In the genomic region with DNA sequence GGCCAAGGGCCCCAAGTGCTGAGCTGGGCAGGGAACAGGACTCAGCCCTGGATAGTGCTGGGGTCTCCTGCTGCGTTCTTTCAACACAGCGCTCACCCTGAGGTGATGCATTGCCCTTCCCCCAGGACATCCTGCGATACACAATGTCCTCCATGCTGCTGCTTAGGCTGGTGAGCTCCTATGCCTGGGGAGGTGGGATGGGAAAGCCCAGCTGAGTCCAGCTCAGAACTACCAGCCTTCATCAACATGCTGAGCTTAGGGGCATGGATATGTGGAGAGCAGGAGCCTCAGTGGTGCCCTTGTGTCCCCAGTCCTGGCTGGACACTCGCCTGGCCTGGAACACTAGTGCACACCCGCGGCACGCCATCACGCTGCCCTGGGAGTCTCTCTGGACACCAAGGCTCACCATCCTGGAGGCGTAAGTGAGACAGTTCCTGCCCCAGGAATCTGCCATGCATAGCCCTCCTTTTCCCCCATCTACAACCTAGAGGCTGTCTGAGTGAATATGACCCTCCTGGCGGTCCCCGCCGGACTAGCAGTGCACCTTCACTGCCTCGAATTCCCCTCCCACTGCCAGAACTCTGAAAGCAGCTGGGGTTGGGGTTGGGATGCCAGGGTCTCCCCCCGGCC, we compare ENCODE assay signal across 11 cellular contexts. TPM values are rescaled to one million over a fixed set of nuclear protein-coding genes. Genes with fewer than 3 reads are reported as not detected.
DNase-seq lines count a peak whose midpoint lies in the region; ATAC-seq and TF ChIP-seq lines count a peak whose summit lies in the region.
"Had no signal": no experiment of that assay in that cellular context is flagged by ENCODE, and none has a peak within 500 bp of the region (broad histone marks: within the 10 kb centered on the region; RNA-seq: fewer than 3 reads in every experiment).

No MANE protein-coding gene starts in this region.

- BruUV-seq in HCT116 (replicated peaks; lab: Mats Ljungman, UMichigan): no TSS peak

- H3K27me3 ChIP-seq in HCT116 (ENCODE audit: insufficient read depth, low read length) (peaks cover 8% of the 10 kb centered on the region; the same call in 1 of the 2 replicates), ovary (peaks cover 9% of the 10 kb centered on the region)
- peaks cover 8 to 10% of the 10 kb centered on the region in 2 donors for H3K27me3 ChIP-seq in naive thymus-derived CD4-positive, alpha-beta T cell (ENCODE audit: control insufficient read depth in 2 of 2, insufficient read depth in 2 of 2, low read length in 2 of 2)

- intact Hi-C loops in HCT116 (cut with micrococcal nuclease) (no loop called here), ovary (cut with DNase I) (no loop called here)
- intact Hi-C loops in naive thymus-derived CD4-positive, alpha-beta T cell (cut with micrococcal nuclease): loop anchor here in 1 of 2 donors (10.0 kb wide), 1 partner anchor 1875 kb away; the partner anchor contains the start of gene TNRC6C

- in situ Hi-C loops in astrocyte of the spinal cord (cut with HindIII; ENCODE audit: low sequenced_read_pairs): no loop called here

- no peak for TF ChIP-seq CTCF in HCT116 (IDR thresholded peaks at IDR 0.05 in 2 of 3, conservative IDR thresholded peaks at IDR 0.05 in 1 of 3; ENCODE audit: borderline replicate concordance in 1 of 3, insufficient read depth in 1 of 3, low read depth in 2 of 3, low read length in 2 of 3)
- TF ChIP-seq CTCF in astrocyte of the spinal cord (IDR thresholded peaks at IDR 0.05; ENCODE audit: low read depth, low read length): peak; percentile 8
- TF ChIP-seq CTCF in ovary (IDR thresholded peaks at IDR 0.05): no peak
- TF ChIP-seq CTCF in GM10266 (IDR thresholded peaks at IDR 0.05; ENCODE audit: control insufficient read depth, insufficient read depth, low read depth, missing control alignments): no peak

- peaks cover 28 to 56% (median 43%) of the 10 kb centered on the region in 7 donors for H3K4me1 Mint-ChIP-seq in naive thymus-derived CD4-positive, alpha-beta T cell

- peak overlapping the region in 7 of 9 donors; percentile 15 to 90 (median 48) for H3K27ac Mint-ChIP-seq in naive thymus-derived CD4-positive, alpha-beta T cell
- H3K27ac Mint-ChIP-seq: activated T-helper 17 cell treated with anti-CD3 and anti-CD28 coated beads, Interleukin-2, amount 50 U/mL, for 72 hours; immature natural killer cell had no signal

- RAD21 ChIA-PET in HCT116 (lab: Charles Lee; ENCODE audit: low non-redundant PET in 1 of 2, low total read pairs in 2 of 2, uncharacterized antibody in 2 of 2, unreplicated experiment in 2 of 2): no interaction called here

- TF ChIP-seq POLR2A in HCT116 (IDR thresholded peaks at IDR 0.05; ENCODE audit: borderline replicate concordance, extremely low read depth, insufficient read depth, insufficient read length) (no peak), ovary (IDR thresholded peaks at IDR 0.05) (no peak)

- WGBS in ovary, 3 donors: 16 to 28% (median 27%) methylated on average over 14 of the region's 14 CpGs

- TF ChIP-seq RAD21 in HCT116 (IDR thresholded peaks at IDR 0.05; ENCODE audit: low read depth): no peak

- peak; percentile 18 for ATAC-seq in HCT116
- no peak for ATAC-seq in naive thymus-derived CD4-positive, alpha-beta T cell
- ATAC-seq in GM21737 (IDR thresholded peaks at IDR 0.05; ENCODE audit: unreplicated experiment): no peak
- ATAC-seq: activated T-helper 17 cell treated with anti-CD3 and anti-CD28 coated beads, Interleukin-2, amount 50 U/mL, for 72 hours had no signal

- no peaks in the 10 kb centered on the region for H3K9me3 ChIP-seq in HCT116 (ENCODE audit: control insufficient read depth in 1 of 2, insufficient read depth in 1 of 2, low read depth in 1 of 2, low read length in 2 of 2)
- H3K9me3 ChIP-seq in naive thymus-derived CD4-positive, alpha-beta T cell (ENCODE audit: control insufficient read depth in 2 of 3, low read length in 3 of 3): no peaks in the 10 kb centered on the region
- H3K9me3 ChIP-seq in ovary: no peaks in the 10 kb centered on the region

- DNase-seq in NCI-H345 (lab: John Stamatoyannopoulos, UW): peak; percentile 45
- no peak for DNase-seq in NCI-H345 treated with DMSO at 0.1 percent for 48 hours (lab: John Stamatoyannopoulos, UW; ENCODE audit: unreplicated experiment)
- no peak for DNase-seq in HCT116 (ENCODE audit: low read depth, low spot score)
- no peak for DNase-seq in astrocyte of the spinal cord (ENCODE audit: low read depth, low spot score)
- peak in 1 of 9 donors; percentile 24 for DNase-seq in naive thymus-derived CD4-positive, alpha-beta T cell
- no peak for DNase-seq in ovary
- DNase-seq in GM10266 (ENCODE audit: extremely low spot score): no peak
- DNase-seq: immature natural killer cell had no signal

- H3K4me3 ChIP-seq in HCT116 (replicated peaks in 1 of 2; ENCODE audit: low read depth in 1 of 2, low read length in 2 of 2) (no peak overlapping the region), astrocyte of the spinal cord (ENCODE audit: low read depth, low read length) (no peak overlapping the region), ovary (no peak overlapping the region)
- no peak overlapping the region for H3K4me3 ChIP-seq in naive thymus-derived CD4-positive, alpha-beta T cell (ENCODE audit: low read length)

- H3K4me3 Mint-ChIP-seq in naive thymus-derived CD4-positive, alpha-beta T cell: peak overlapping the region in 7 of 10 donors; percentile 25 to 51 (median 39)
- H3K4me3 Mint-ChIP-seq: activated T-helper 17 cell treated with anti-CD3 and anti-CD28 coated beads, Interleukin-2, amount 50 U/mL, for 72 hours; immature natural killer cell had no signal

- H3K4me1 ChIP-seq in HCT116 (ENCODE audit: control insufficient read depth in 1 of 2, insufficient read depth in 2 of 2, low read length in 2 of 2) (no peaks in the 10 kb centered on the region), ovary (ENCODE audit: insufficient read depth) (peaks cover 21% of the 10 kb centered on the region)
- peaks cover 5 to 41% of the 10 kb centered on the region in 2 donors for H3K4me1 ChIP-seq in naive thymus-derived CD4-positive, alpha-beta T cell (ENCODE audit: control insufficient read depth in 2 of 2, insufficient read depth in 2 of 2, low read length in 2 of 2)

- H3K36me3 ChIP-seq in HCT116 (ENCODE audit: control insufficient read depth in 1 of 2, insufficient read depth in 2 of 2, low read length in 2 of 2) (peaks cover 14 to 17% of the 10 kb centered on the region in 2 experiments; a peak in 3 of 4 replicates), ovary (no peaks in the 10 kb centered on the region)
- peaks cover 0 to 23% (median 0%) of the 10 kb centered on the region in 3 experiments for H3K36me3 ChIP-seq in naive thymus-derived CD4-positive, alpha-beta T cell (ENCODE audit: control insufficient read depth in 2 of 3, insufficient read depth in 3 of 3, low read length in 3 of 3)

- H3K9me3 Mint-ChIP-seq in naive thymus-derived CD4-positive, alpha-beta T cell: no peaks in the 10 kb centered on the region
- H3K9me3 Mint-ChIP-seq: activated T-helper 17 cell treated with anti-CD3 and anti-CD28 coated beads, Interleukin-2, amount 50 U/mL, for 72 hours; immature natural killer cell had no signal

- peaks cover 16 to 51% (median 24%) of the 10 kb centered on the region in 5 donors for H3K27me3 Mint-ChIP-seq in naive thymus-derived CD4-positive, alpha-beta T cell

- POLR2A ChIA-PET in HCT116 (lab: Charles Lee): interaction anchor here (1.2 kb wide), 1 partner anchor 26 kb away, joined by 3 read pairs; no protein-coding TSS in a partner anchor
- POLR2A ChIA-PET in naive thymus-derived CD4-positive, alpha-beta T cell (lab: Charles Lee): interaction anchor here (0.6 to 1.4 kb wide), 8 partner anchors 8 to 121 kb away, joined by 3 to 6 read pairs (median 4); partner anchors contain the start of gene EXOC7

- H4K20me1 ChIP-seq in HCT116 (ENCODE audit: insufficient read depth): no peaks in the 10 kb centered on the region

- no peaks in the 10 kb centered on the region for H3K79me2 ChIP-seq in HCT116 (ENCODE audit: insufficient read depth, low read length)

- H3K36me3 Mint-ChIP-seq in naive thymus-derived CD4-positive, alpha-beta T cell: peaks cover 2 to 8% (median 6%) of the 10 kb centered on the region in 5 donors

- no peaks in the 10 kb centered on the region for H3K9me2 ChIP-seq in HCT116 (ENCODE audit: insufficient read depth)

- CTCF ChIA-PET in HCT116 (lab: Charles Lee): no interaction called here
- CTCF ChIA-PET in naive thymus-derived CD4-positive, alpha-beta T cell (lab: Charles Lee): interaction anchor here (1.9 kb wide), 1 partner anchor 66 kb away, joined by 8 read pairs; no protein-coding TSS in a partner anchor

- no peak overlapping the region for H2AFZ ChIP-seq in HCT116 (ENCODE audit: low read depth, low read length, poor library complexity, severe bottlenecking)

- no peak overlapping the region for H3K9ac ChIP-seq in HCT116 (ENCODE audit: low read length)
- H3K9ac ChIP-seq: KMS-11 had no signal

- TF ChIP-seq EP300 in ovary (IDR thresholded peaks at IDR 0.05): no peak

- H3K27ac ChIP-seq in HCT116 (ENCODE audit: low read depth, low read length) (no peak overlapping the region), ovary (no peak overlapping the region)
- peak overlapping the region; percentile 41 for H3K27ac ChIP-seq in naive thymus-derived CD4-positive, alpha-beta T cell (ENCODE audit: low read depth, low read length)
- H3K27ac ChIP-seq: KMS-11 had no signal

- H3K4me2 ChIP-seq in HCT116 (ENCODE audit: low read length): no peak overlapping the region
- H3K4me2 ChIP-seq: KMS-11 had no signal

RNA-seq across cellular contexts. Expression of gene ZACN, which starts 0.7 kb away (rescaled TPM):
- total RNA-seq in HCT116 (2021; ENCODE audit: unreplicated experiment) (not detected), ovary (under 1 TPM in 3 of 7 donors, not detected in 4; 0.10 to 0.52 (median 0.34) TPM)
- polyA plus RNA-seq in HCT116 (2012): 10.7 and 15.1 TPM in 2 replicates
- 1 to 10 TPM in 1 of 5 experiments, under 1 TPM in 3, not detected in 1; 0.24 to 1.1 (median 0.28) TPM for total RNA-seq in naive thymus-derived CD4-positive, alpha-beta T cell
- 1 to 10 TPM; 2.3 to 4.6 TPM for polyA plus RNA-seq in naive thymus-derived CD4-positive, alpha-beta T cell
- 1 to 10 TPM in 1 of 2 donors, not detected in 1; 1.1 TPM for polyA plus RNA-seq in ovary

RNA-seq across cellular contexts. Expression of gene GALR2, which starts 5.1 kb away (rescaled TPM):
- 0.27 TPM for total RNA-seq in HCT116 (2021; ENCODE audit: unreplicated experiment)
- polyA plus RNA-seq in HCT116 (2012): 0.13 and 0.15 TPM in 2 replicates
- 1 to 10 TPM in 2 of 5 experiments, not detected in 3; 1.0 to 1.2 TPM for total RNA-seq in naive thymus-derived CD4-positive, alpha-beta T cell
- polyA plus RNA-seq in naive thymus-derived CD4-positive, alpha-beta T cell: under 1 TPM in 1 of 2 donors, not detected in 1; 0.13 TPM
- under 1 TPM in 1 of 7 donors, not detected in 6; 0.34 TPM for total RNA-seq in ovary
- not detected for polyA plus RNA-seq in ovary

RNA-seq across cellular contexts. Expression of gene SRP68, which starts 7.4 kb away (rescaled TPM):
- total RNA-seq in HCT116 (2021; ENCODE audit: unreplicated experiment) (152 TPM), ovary (10 to 100 TPM; 33.0 to 83.2 (median 70.9) TPM)
- 117 and 132 TPM in 2 replicates for polyA plus RNA-seq in HCT116 (2012)
- total RNA-seq in naive thymus-derived CD4-positive, alpha-beta T cell: 100 to 1,000 TPM in 1 of 5 experiments, 10 to 100 TPM in 4; 70.8 to 105 (median 91.9) TPM
- 10 to 100 TPM; 69.6 to 94.0 TPM for polyA plus RNA-seq in naive thymus-derived CD4-positive, alpha-beta T cell
- 100 to 1,000 TPM in 1 of 2 donors, 10 to 100 TPM in 1; 47.3 to 101 TPM for polyA plus RNA-seq in ovary

RNA-seq across cellular contexts. Expression of gene EXOC7, which starts 23.9 kb away (rescaled TPM):
- total RNA-seq in HCT116 (2021; ENCODE audit: unreplicated experiment) (114 TPM), ovary (100 to 1,000 TPM in 5 of 7 donors, 10 to 100 TPM in 2; 46.9 to 121 (median 115) TPM)
- 57.8 and 59.4 TPM in 2 replicates for polyA plus RNA-seq in HCT116 (2012)
- total RNA-seq in naive thymus-derived CD4-positive, alpha-beta T cell: 100 to 1,000 TPM; 112 to 204 (median 160) TPM
- 10 to 100 TPM; 46.6 to 73.3 TPM for polyA plus RNA-seq in naive thymus-derived CD4-positive, alpha-beta T cell
- polyA plus RNA-seq in ovary: 10 to 100 TPM; 54.0 to 94.8 TPM

RNA-seq across cellular contexts. Expression of gene EVPL, which starts 52.6 kb away (rescaled TPM):
- total RNA-seq in HCT116 (2021; ENCODE audit: unreplicated experiment) (58.0 TPM), ovary (1 to 10 TPM in 5 of 7 donors, under 1 TPM in 2; 0.33 to 7.2 (median 1.0) TPM)
- polyA plus RNA-seq in HCT116 (2012): 38.3 and 41.0 TPM in 2 replicates
- 1 to 10 TPM in 2 of 5 experiments, under 1 TPM in 3; 0.07 to 2.7 (median 0.39) TPM for total RNA-seq in naive thymus-derived CD4-positive, alpha-beta T cell
- polyA plus RNA-seq in naive thymus-derived CD4-positive, alpha-beta T cell: under 1 TPM in 1 of 2 donors, not detected in 1; 0.08 TPM
- polyA plus RNA-seq in ovary: under 1 TPM; 0.15 TPM
- polyA plus RNA-seq: immature natural killer cell had no signal
